ENCODE assay signal across 26 cellular contexts in genomic region chr3:115004201-115005140, GRCh38.
DNase-seq lines count a peak whose midpoint lies in the region; ATAC-seq and TF ChIP-seq lines count a peak whose summit lies in the region.
"Had no signal": no experiment of that assay in that cellular context is flagged by ENCODE, and none has a peak within 500 bp of the region (broad histone marks: within the 10 kb centered on the region; RNA-seq: fewer than 3 reads in every experiment).

No MANE protein-coding gene starts in this region.

- peak overlapping the region; percentile 91 for H3K27ac ChIP-seq in angular gyrus (ENCODE audit: low read depth, low read length)
- H3K27ac ChIP-seq: BLaER1 treated with 17β-estradiol and CSF1 and Interleukin-3, amounts not matched to agents 10 nM and 100 nM; GM23248; SK-N-MC had no signal

- TF ChIP-seq CTCF in omental fat pad (IDR thresholded peaks at IDR 0.05), result no peak

- ATAC-seq in GM21786 (IDR thresholded peaks at IDR 0.05; ENCODE audit: unreplicated experiment), result no peak
- no peak for ATAC-seq in omental fat pad (ENCODE audit: low FRiP score)
- no peak for ATAC-seq in GM21360 (IDR thresholded peaks at IDR 0.05; ENCODE audit: unreplicated experiment)
- ATAC-seq: GM12878 had no signal

- DNase-seq in foreskin melanocyte (peak; percentile 21), medulla oblongata (ENCODE audit: extremely low spot score) (peak; percentile 59), superior temporal gyrus (ENCODE audit: extremely low spot score) (peak; percentile 75), omental fat pad (ENCODE audit: low spot score) (no peak), ecto neural progenitor cell (ENCODE audit: low spot score) (no peak)
- DNase-seq: CD4-positive, alpha-beta T cell; DMS53; EL; GDM1; GM23248; H7; KBM-7; MG63; NCI-H1105 treated with DMSO at 0.1 percent for 48 hours; NCI-H146; NCI-H2029; NCI-H446; NCI-H524 treated with DMSO at 0.1 percent for 48 hours; NCI-H774; SIG-M5 had no signal

Comparison
In these comparisons a context has a peak if more than half of its experiments do, and no peak if none do; other contexts are left out.
1. DNase-seq: peak in foreskin melanocyte (single experiment), medulla oblongata (single experiment) and superior temporal gyrus (single experiment); none in omental fat pad (single experiment) and ecto neural progenitor cell (single experiment).